9 cellular contexts compared by ENCODE assay signal in genomic region chr12:6829532-6830220, GRCh38. TPM values are rescaled to one million over a fixed set of nuclear protein-coding genes. Genes with fewer than 3 reads are reported as not detected.
DNase-seq lines count a peak whose midpoint lies in the region; ATAC-seq, FAIRE-seq and TF ChIP-seq lines count a peak whose summit lies in the region.
"Had no signal": no experiment of that assay in that cellular context is flagged by ENCODE, and none has a peak within 500 bp of the region (broad histone marks: within the 10 kb centered on the region; RNA-seq: fewer than 3 reads in every experiment).

No MANE protein-coding gene starts in this region.

- no peaks in the 10 kb centered on the region for H3K36me3 ChIP-seq in thymus (ENCODE audit: control insufficient read depth, insufficient read depth)

- no peak overlapping the region for H3K27ac ChIP-seq in thymus (ENCODE audit: low read depth)

- FAIRE-seq in GM12891 (lab: Jason Lieb, UNC), result no peak

- no peak for DNase-seq in Right ventricle myocardium superior
- DNase-seq in Right ventricle myocardium inferior (ENCODE audit: missing footprints), result no peak
- DNase-seq in amniotic stem cell (lab: John Stamatoyannopoulos, UW), result peak; percentile 55
- DNase-seq in immature natural killer cell, result no peak
- DNase-seq in GM12891 (ENCODE audit: insufficient read length, low spot score), result no peak

- no peak for TF ChIP-seq POLR2A in GM12891 (IDR thresholded peaks at IDR 0.05; ENCODE audit: low read depth, low read length)

- peaks cover 40% of the 10 kb centered on the region for H3K27me3 ChIP-seq in thymus (ENCODE audit: control insufficient read depth, insufficient read depth)

- H3K4me3 Mint-ChIP-seq in immature natural killer cell, result peak overlapping the region; percentile 84 to 89 (median 86)

- intact Hi-C loops in Right ventricle myocardium superior (cut with DNase I), result loop anchor here (5.0 kb wide), 2 partner anchors 77 to 92 kb away; partner anchors contain the start of gene MLF2
- intact Hi-C loops in Right ventricle myocardium inferior (cut with DNase I), result loop anchor here (5.0 kb wide), 1 partner anchor 217 kb away; no protein-coding TSS in a partner anchor

- peaks cover 12 to 13% of the 10 kb centered on the region in 2 donors for H3K4me1 Mint-ChIP-seq in immature natural killer cell

- peak overlapping the region; percentile 60 for H3K4me3 ChIP-seq in thymus (ENCODE audit: low read length)

- 71% methylated on average over 19 of the region's 19 CpGs for WGBS in thymus

- peaks cover 17 to 34% (median 33%) of the 10 kb centered on the region in 3 donors for H3K27me3 Mint-ChIP-seq in immature natural killer cell (ENCODE audit: low read depth in 3 of 3)

- H3K9me3 Mint-ChIP-seq in immature natural killer cell, result peaks cover 0 to 1% (median 0%) of the 10 kb centered on the region in 6 donors
- H3K9me3 Mint-ChIP-seq: activated naive CD4-positive, alpha-beta T cell treated with anti-CD3 and anti-CD28 coated beads, Interleukin-2, amount 50 U/mL, for 72 hours had no signal

- ATAC-seq in Right ventricle myocardium superior (ENCODE audit: poor library complexity) (peak; percentile 4), Right ventricle myocardium inferior (no peak), HG02852 (IDR thresholded peaks at IDR 0.05; ENCODE audit: unreplicated experiment) (no peak), GM21619 (IDR thresholded peaks at IDR 0.05; ENCODE audit: unreplicated experiment) (no peak)

- H3K36me3 Mint-ChIP-seq in immature natural killer cell, result no peaks in the 10 kb centered on the region
- H3K36me3 Mint-ChIP-seq: activated naive CD4-positive, alpha-beta T cell treated with anti-CD3 and anti-CD28 coated beads, Interleukin-2, amount 50 U/mL, for 72 hours had no signal

- H3K27ac Mint-ChIP-seq in immature natural killer cell, result no peak overlapping the region

- H3K9me3 ChIP-seq in thymus (ENCODE audit: control insufficient read depth), result no peaks in the 10 kb centered on the region

- H3K4me1 ChIP-seq in thymus (ENCODE audit: control insufficient read depth, insufficient read depth, low read length), result peaks cover 7% of the 10 kb centered on the region

TF ChIP-seq in GM12891, 5 proteins besides CTCF, POLR2A, EP300 and RAD21:
- TF ChIP-seq PAX5 (IDR thresholded peaks at IDR 0.05; ENCODE audit: insufficient read depth, low read length, severe bottlenecking) (no peak), SPI1 (IDR thresholded peaks at IDR 0.05; ENCODE audit: low read depth, low read length) (no peak), TAF1 (IDR thresholded peaks at IDR 0.05; ENCODE audit: low read depth, low read length) (no peak)

RNA-seq across cellular contexts. Expression of gene P3H3, which starts 1.5 kb away (rescaled TPM):
- 10.0 TPM for total RNA-seq in Right ventricle myocardium superior
- 10.3 TPM for total RNA-seq in Right ventricle myocardium inferior
- polyA plus RNA-seq in immature natural killer cell, result not detected
- polyA plus RNA-seq in thymus, result 4.4 TPM
- polyA plus RNA-seq in GM12891 (2012; ENCODE audit: low read depth, missing spikeins), result 0.63 TPM

RNA-seq across cellular contexts. Expression of gene GPR162, which starts 8.1 kb away (rescaled TPM):
- total RNA-seq in Right ventricle myocardium superior (4.4 TPM), Right ventricle myocardium inferior (7.8 TPM)
- polyA plus RNA-seq in immature natural killer cell (not detected), thymus (4.4 TPM)
- 0.18 TPM for polyA plus RNA-seq in GM12891 (2012; ENCODE audit: low read depth, missing spikeins)

RNA-seq across cellular contexts. Expression of gene GNB3, which starts 11.0 kb away (rescaled TPM):
- total RNA-seq in Right ventricle myocardium superior, result 2.9 TPM
- total RNA-seq in Right ventricle myocardium inferior, result 4.0 TPM
- not detected for polyA plus RNA-seq in immature natural killer cell
- 1.3 TPM for polyA plus RNA-seq in thymus
- polyA plus RNA-seq in GM12891 (2012; ENCODE audit: low read depth, missing spikeins), result 1.3 TPM

RNA-seq across cellular contexts. Expression of gene CDCA3, which starts 21.4 kb away (rescaled TPM):
- 1.3 TPM for total RNA-seq in Right ventricle myocardium superior
- total RNA-seq in Right ventricle myocardium inferior, result 1.2 TPM
- polyA plus RNA-seq in immature natural killer cell, result 1 to 10 TPM in 1 of 3 donors, under 1 TPM in 1, not detected in 1; 0.99 to 1.5 TPM
- 5.9 TPM for polyA plus RNA-seq in thymus
- polyA plus RNA-seq in GM12891 (2012; ENCODE audit: low read depth, missing spikeins), result 45.0 TPM

RNA-seq across cellular contexts. Expression of gene USP5, which starts 22.3 kb away (rescaled TPM):
- total RNA-seq in Right ventricle myocardium superior, result 63.0 TPM
- 62.0 TPM for total RNA-seq in Right ventricle myocardium inferior
- polyA plus RNA-seq in immature natural killer cell, result 10 to 100 TPM; 41.3 to 54.0 (median 52.0) TPM
- polyA plus RNA-seq in thymus, result 32.2 TPM
- polyA plus RNA-seq in GM12891 (2012; ENCODE audit: low read depth, missing spikeins), result 53.3 TPM
